8 cellular contexts compared by ENCODE assay signal in the genomic region with DNA sequence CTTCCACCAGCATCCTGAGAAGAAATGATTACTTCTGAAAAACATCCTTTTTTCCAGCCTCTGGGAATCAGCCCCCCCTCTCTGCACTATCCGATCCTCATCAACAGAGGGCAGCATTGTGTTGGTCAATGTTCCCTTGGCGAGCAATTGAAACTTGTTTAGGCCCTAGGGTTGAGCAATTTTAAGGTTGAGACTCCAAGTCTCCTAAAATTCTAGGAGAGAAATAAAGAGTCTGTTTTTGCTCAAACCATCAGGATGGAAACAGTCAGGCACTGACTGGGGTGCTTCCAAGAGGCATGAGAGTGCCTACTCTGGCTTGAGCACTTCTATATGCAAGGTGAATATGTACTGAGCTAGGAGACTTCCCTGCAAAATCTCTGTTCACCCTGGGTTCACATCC. TPM values are rescaled to one million over a fixed set of nuclear protein-coding genes. Genes with fewer than 3 reads are reported as not detected.
DNase-seq lines count a peak whose midpoint lies in the region; ATAC-seq, FAIRE-seq and TF ChIP-seq lines count a peak whose summit lies in the region.

No MANE protein-coding gene starts in this region.

- H3K79me2 ChIP-seq in Karpas-422 (ENCODE audit: low read length) = no peaks in the 10 kb centered on the region
- H3K79me2 ChIP-seq in neural progenitor cell (ENCODE audit: low read depth) = no peaks in the 10 kb centered on the region

- FAIRE-seq in A549 (lab: Jason Lieb, UNC) = peak; percentile 13
- FAIRE-seq in TTC549 (lab: Jason Lieb, UNC) = peak; percentile 20

- H3K27me3 Mint-ChIP-seq in neural progenitor cell (ENCODE audit: insufficient read depth, low read depth) = peaks cover 4% of the 10 kb centered on the region

- WGBS in A549 (ENCODE audit: missing lambda C conversion rate) = 0% methylated on average over 2 of the region's 2 CpGs

- H3K36me3 Mint-ChIP-seq in neural progenitor cell = no peaks in the 10 kb centered on the region

- H2AFZ ChIP-seq in Karpas-422 (ENCODE audit: low read length) (peak overlapping the region; percentile 94), neural progenitor cell (replicated peaks) (peak overlapping the region; percentile 86)

- no peak overlapping the region for H3K4me3 Mint-ChIP-seq in neural progenitor cell

- DNase-seq in A549 (ENCODE audit: low read depth in 1 of 2, low spot score in 1 of 2) = peak; percentile 45 to 69
- DNase-seq in ELR (ENCODE audit: low read depth) = peak; percentile 57
- peak; percentile 66 for DNase-seq in H7
- peak; percentile 85 for DNase-seq in Karpas-422
- DNase-seq in fibroblast of peridontal ligament (ENCODE audit: extremely low read depth) = peak; percentile 77
- DNase-seq in neural progenitor cell (ENCODE audit: low spot score) = peak; percentile 69
- DNase-seq in activated CD4-positive, CD25-positive, alpha-beta regulatory T cell treated with anti-CD3 and anti-CD28 coated beads, Interleukin-2, amount 50 U/mL, for 72 hours = no peak

- POLR2A ChIA-PET in A549 (lab: Yijun Ruan, JAX) = no interaction called here

- no peaks in the 10 kb centered on the region for H3K4me1 ChIP-seq in A549
- peaks cover 32% of the 10 kb centered on the region for H3K4me1 ChIP-seq in Karpas-422 (ENCODE audit: low read length)
- no peaks in the 10 kb centered on the region for H3K4me1 ChIP-seq in neural progenitor cell

- H3K36me3 ChIP-seq in H7 (replicated peaks; ENCODE audit: control insufficient read depth, insufficient read depth, low read length) = no peaks in the 10 kb centered on the region
- no peaks in the 10 kb centered on the region for H3K36me3 ChIP-seq in Karpas-422 (ENCODE audit: insufficient read depth, low read length)
- H3K36me3 ChIP-seq in neural progenitor cell = no peaks in the 10 kb centered on the region

- no peak for TF ChIP-seq POLR2A in A549 (IDR thresholded peaks at IDR 0.05; ENCODE audit: low read length)

- H3K27me3 ChIP-seq in H7 (ENCODE audit: control insufficient read depth, insufficient read depth, low read length) = no peaks in the 10 kb centered on the region
- H3K27me3 ChIP-seq in Karpas-422 (ENCODE audit: low read length) = no peaks in the 10 kb centered on the region
- no peaks in the 10 kb centered on the region for H3K27me3 ChIP-seq in neural progenitor cell

- ATAC-seq in A549 = peak; percentile 66 to 92; a peak in 5 of 6 replicates

- H3K9me2 ChIP-seq in Karpas-422 (replicated peaks; ENCODE audit: insufficient read depth, low read length) = no peaks in the 10 kb centered on the region

- H3K4me2 ChIP-seq in A549 (no peak overlapping the region), Karpas-422 (ENCODE audit: low read depth, low read length, poor library complexity, severe bottlenecking) (peak overlapping the region; percentile 58), neural progenitor cell (no peak overlapping the region)

- H3K9me3 ChIP-seq in A549 (no peaks in the 10 kb centered on the region), Karpas-422 (ENCODE audit: low read length) (no peaks in the 10 kb centered on the region), neural progenitor cell (ENCODE audit: low read depth) (no peaks in the 10 kb centered on the region)

- TF ChIP-seq CTCF in A549 (IDR thresholded peaks at IDR 0.05) (peak; percentile 81), neural progenitor cell (IDR thresholded peaks at IDR 0.05) (peak; percentile 89)

- H3F3A ChIP-seq in neural progenitor cell (ENCODE audit: low read depth) = no peaks in the 10 kb centered on the region

- peaks cover 2% of the 10 kb centered on the region for H3K4me1 Mint-ChIP-seq in neural progenitor cell

- H3K27ac ChIP-seq in A549 (no peak overlapping the region), Karpas-422 (ENCODE audit: low read length) (peak overlapping the region; percentile 82), neural progenitor cell (no peak overlapping the region)

- no peak overlapping the region for H3K27ac Mint-ChIP-seq in neural progenitor cell

- H3K9ac ChIP-seq in Karpas-422 (ENCODE audit: low read length) (peak overlapping the region; percentile 52), neural progenitor cell (no peak overlapping the region)

- CTCF ChIA-PET in A549 (lab: Yijun Ruan, JAX) = interaction anchor here (0.7 to 6.5 kb wide), 35 partner anchors 10 to 506 kb away, joined by 3 to 52 read pairs (median 4); partner anchors contain the start of gene CYFIP2

- H3K9me3 Mint-ChIP-seq in neural progenitor cell = peaks cover 5% of the 10 kb centered on the region

- H4K20me1 ChIP-seq in Karpas-422 (ENCODE audit: insufficient read depth, low read depth, low read length) = no peaks in the 10 kb centered on the region
- H4K20me1 ChIP-seq in neural progenitor cell (ENCODE audit: low read depth) = no peaks in the 10 kb centered on the region

- H3K4me3 ChIP-seq in A549 (no peak overlapping the region), H7 (ENCODE audit: insufficient read depth, low read depth, low read length) (no peak overlapping the region), Karpas-422 (ENCODE audit: low read length) (peak overlapping the region; percentile 28; the same call in 1 of the 2 replicates), neural progenitor cell (no peak overlapping the region)

- peak; percentile 85 to 89 for TF ChIP-seq RAD21 in A549 (conservative IDR thresholded peaks at IDR 0.05 in 1 of 2, IDR thresholded peaks at IDR 0.05 in 1 of 2)

- no peak for TF ChIP-seq EP300 in A549 (IDR thresholded peaks at IDR 0.05)

TF ChIP-seq in A549, 52 proteins besides CTCF, POLR2A, EP300 and RAD21:
- TF ChIP-seq SMC3 (IDR thresholded peaks at IDR 0.05) (peak; percentile 62), ZNF302 (CRISPR knock-in tag; IDR thresholded peaks at IDR 0.05) (no peak), CEBPB (IDR thresholded peaks at IDR 0.05) (peak; percentile 21 to 76; a peak in 3 of 4 replicates), RARB (CRISPR knock-in tag; IDR thresholded peaks at IDR 0.05) (no peak)

RNA-seq across cellular contexts. Expression of gene CYFIP2, which starts 12.4 kb away (rescaled TPM):
- polyA plus RNA-seq in A549 (2011; rRNA removed) = 9.0 and 25.4 TPM in 2 replicates
- polyA plus RNA-seq in A549 (2012; cell fraction: cytosol; rRNA removed) = 10.7 and 14.3 TPM in 2 replicates
- 22.5 and 35.6 TPM in 2 replicates for polyA plus RNA-seq in A549 (2012; cell fraction: nucleus; rRNA removed)
- 18.6 to 23.8 TPM (median 21.8 TPM) in 3 replicates for polyA plus RNA-seq in A549 (2017; fragmentation: RNase III; extraction: RNeasy Plus Mini Kit Qiagen cat#74134 plus additional on column Dnase treatment)
- 59.6 and 74.0 TPM in 2 replicates for polyA minus RNA-seq in A549 (2011; rRNA and poly(A)+ RNA removed)
- 14.3 and 20.5 TPM in 2 replicates for total RNA-seq in H7 (2014; rRNA removed; shearing (Covaris generic))
- 355 and 517 TPM in 2 replicates for total RNA-seq in Karpas-422 (2014; rRNA removed; shearing (Covaris generic); ENCODE audit: low replicate concordance)
- total RNA-seq in neural progenitor cell (ENCODE audit: low replicate concordance) = 70.2 and 125 TPM in 2 replicates
